Comparison of ENCODE assay signal across 15 cellular contexts in genomic region chr7:30278849-30279505, GRCh38. TPM values are rescaled to one million over a fixed set of nuclear protein-coding genes. Genes with fewer than 3 reads are reported as not detected.
DNase-seq lines count a peak whose midpoint lies in the region; ATAC-seq and TF ChIP-seq lines count a peak whose summit lies in the region.
"Had no signal": no experiment of that assay in that cellular context is flagged by ENCODE, and none has a peak within 500 bp of the region (broad histone marks: within the 10 kb centered on the region; RNA-seq: fewer than 3 reads in every experiment).

No MANE protein-coding gene starts in this region.

- no peak overlapping the region for H2BK15ac ChIP-seq in mesenchymal stem cell (ENCODE audit: low read depth, poor library complexity, severe bottlenecking)

- intact Hi-C loops in CD4-positive, alpha-beta memory T cell (cut with micrococcal nuclease): no loop called here

- no peaks in the 10 kb centered on the region for H3K9me3 ChIP-seq in CD4-positive, alpha-beta memory T cell (ENCODE audit: control insufficient read depth in 1 of 2, low read length in 2 of 2)
- no peaks in the 10 kb centered on the region for H3K9me3 ChIP-seq in Loucy (ENCODE audit: insufficient read depth, low read depth, low read length)
- H3K9me3 ChIP-seq in skeletal muscle tissue (ENCODE audit: control insufficient read depth in 3 of 3, low read length in 3 of 3): no peaks in the 10 kb centered on the region
- H3K9me3 ChIP-seq in mesenchymal stem cell (ENCODE audit: control insufficient read depth, low read length): no peaks in the 10 kb centered on the region
- H3K9me3 ChIP-seq: heart right ventricle, right atrium auricular region had no signal

- 93% methylated on average over 5 of the region's 5 CpGs for WGBS in mesenchymal stem cell

- no peak overlapping the region for H3K18ac ChIP-seq in mesenchymal stem cell (ENCODE audit: low read depth in 1 of 2, low read length in 2 of 2)

- H4K91ac ChIP-seq in mesenchymal stem cell (ENCODE audit: low read length): no peak overlapping the region

- no peak overlapping the region for H3K14ac ChIP-seq in mesenchymal stem cell (ENCODE audit: low read length in 2 of 2)

- H4K8ac ChIP-seq in mesenchymal stem cell (ENCODE audit: low read length): no peak overlapping the region

- no peaks in the 10 kb centered on the region for H3K9me2 ChIP-seq in Loucy (replicated peaks; ENCODE audit: low read depth, low read length)

- H2BK120ac ChIP-seq in mesenchymal stem cell (ENCODE audit: low read depth, low read length): no peak overlapping the region

- no peaks in the 10 kb centered on the region for H3K9me3 Mint-ChIP-seq in CD4-positive, alpha-beta memory T cell
- no peaks in the 10 kb centered on the region for H3K9me3 Mint-ChIP-seq in immature natural killer cell
- H3K9me3 Mint-ChIP-seq: activated CD4-positive, alpha-beta T cell treated with anti-CD3 and anti-CD28 coated beads, Interleukin-2, amount 10 ng/mL, durations not matched to agents 24 days and 14 days had no signal

- H2AK5ac ChIP-seq in mesenchymal stem cell (ENCODE audit: low read length, severe bottlenecking): no peak overlapping the region

- POLR2A ChIA-PET in CD4-positive, alpha-beta memory T cell (lab: Charles Lee; ENCODE audit: partially characterized antibody): interaction anchor here (0.9 to 2.2 kb wide), 6 partner anchors 12 to 199 kb away, joined by 3 to 10 read pairs (median 6); partner anchors contain the start of gene NOD1

- H3K79me2 ChIP-seq in Loucy (ENCODE audit: insufficient read depth, low read length): peaks cover 11% of the 10 kb centered on the region

- no peak overlapping the region for H3K27ac ChIP-seq in CD4-positive, alpha-beta memory T cell (ENCODE audit: low read depth, low read length)
- H3K27ac ChIP-seq in skeletal muscle tissue (ENCODE audit: low read depth, low read length) (peak overlapping the region; percentile 7), mesenchymal stem cell (ENCODE audit: low read length, poor library complexity, severe bottlenecking) (no peak overlapping the region)
- H3K27ac ChIP-seq: heart right ventricle, right atrium auricular region had no signal

- H3K36me3 Mint-ChIP-seq in CD4-positive, alpha-beta memory T cell: peaks cover 0 to 1% of the 10 kb centered on the region in 2 donors
- no peaks in the 10 kb centered on the region for H3K36me3 Mint-ChIP-seq in immature natural killer cell

- CTCF ChIA-PET in CD4-positive, alpha-beta memory T cell (lab: Charles Lee; ENCODE audit: partially characterized antibody): interaction anchor here (0.6 to 7.3 kb wide), 11 partner anchors 28 to 399 kb away, joined by 3 to 94 read pairs (median 3); no protein-coding TSS in a partner anchor

- no peak overlapping the region for H2BK12ac ChIP-seq in mesenchymal stem cell (ENCODE audit: low read length in 2 of 2)

- H2BK5ac ChIP-seq in mesenchymal stem cell (ENCODE audit: low read depth, low read length, poor library complexity, severe bottlenecking): no peak overlapping the region

- no peak overlapping the region for H3K23ac ChIP-seq in mesenchymal stem cell (ENCODE audit: low read length in 2 of 2)

- H2AFZ ChIP-seq in Loucy (ENCODE audit: low read length) (peak overlapping the region; percentile 16; the same call in 1 of the 2 replicates), mesenchymal stem cell (ENCODE audit: low read depth, low read length) (no peak overlapping the region)

- H3K27me3 Mint-ChIP-seq in CD4-positive, alpha-beta memory T cell: no peaks in the 10 kb centered on the region
- H3K27me3 Mint-ChIP-seq in immature natural killer cell (ENCODE audit: low read depth in 3 of 3): peaks cover 2 to 9% (median 9%) of the 10 kb centered on the region in 3 donors
- H3K27me3 Mint-ChIP-seq: activated CD4-positive, alpha-beta T cell treated with anti-CD3 and anti-CD28 coated beads, Interleukin-2, amount 10 ng/mL, durations not matched to agents 24 days and 14 days had no signal

- H3K4me1 Mint-ChIP-seq in CD4-positive, alpha-beta memory T cell: peaks cover 6 to 18% (median 9%) of the 10 kb centered on the region in 4 donors
- H3K4me1 Mint-ChIP-seq in immature natural killer cell: peaks cover 7 to 20% of the 10 kb centered on the region in 2 donors

- H3K36me3 ChIP-seq in CD4-positive, alpha-beta memory T cell (ENCODE audit: insufficient read depth, low read length): no peaks in the 10 kb centered on the region
- H3K36me3 ChIP-seq in Loucy (ENCODE audit: insufficient read depth, low read length) (no peaks in the 10 kb centered on the region), skeletal muscle tissue (ENCODE audit: control insufficient read depth in 3 of 3, insufficient read depth in 3 of 3, low read length in 3 of 3) (no peaks in the 10 kb centered on the region), H7 (replicated peaks; ENCODE audit: control insufficient read depth, insufficient read depth, low read length) (no peaks in the 10 kb centered on the region), mesenchymal stem cell (ENCODE audit: control insufficient read depth in 1 of 2, insufficient read depth in 2 of 2, low read depth in 1 of 2, low read length in 2 of 2) (no peaks in the 10 kb centered on the region)
- H3K36me3 ChIP-seq: heart right ventricle, right atrium auricular region had no signal

- H3K4me2 ChIP-seq in Loucy (ENCODE audit: low read depth, low read length, poor library complexity, severe bottlenecking) (peak overlapping the region; percentile 61), mesenchymal stem cell (ENCODE audit: low read length, poor library complexity, severe bottlenecking) (no peak overlapping the region)

- no peak overlapping the region for H3K9ac ChIP-seq in Loucy (ENCODE audit: low read depth, low read length, poor library complexity, severe bottlenecking)
- no peak overlapping the region for H3K9ac ChIP-seq in skeletal muscle tissue (ENCODE audit: low read depth in 1 of 3, low read length in 3 of 3)
- no peak overlapping the region for H3K9ac ChIP-seq in mesenchymal stem cell (ENCODE audit: low read length)

- H3K27me3 ChIP-seq in CD4-positive, alpha-beta memory T cell (ENCODE audit: insufficient read depth, low read length): no peaks in the 10 kb centered on the region
- H3K27me3 ChIP-seq in Loucy (ENCODE audit: insufficient read depth, low read length, poor library complexity, severe bottlenecking) (no peaks in the 10 kb centered on the region), skeletal muscle tissue (ENCODE audit: control insufficient read depth in 3 of 3, insufficient read depth in 3 of 3, low read length in 3 of 3) (no peaks in the 10 kb centered on the region), H7 (ENCODE audit: control insufficient read depth, insufficient read depth, low read length) (no peaks in the 10 kb centered on the region), mesenchymal stem cell (ENCODE audit: control insufficient read depth in 1 of 2, insufficient read depth in 1 of 2, low read length in 2 of 2) (peaks cover 0 to 4% of the 10 kb centered on the region in 2 experiments)
- H3K27me3 ChIP-seq: heart right ventricle, right atrium auricular region had no signal

- DNase-seq in CD4-positive, alpha-beta memory T cell: no peak
- no peak for DNase-seq in H7
- DNase-seq in immature natural killer cell: no peak
- no peak for DNase-seq in mesenchymal stem cell
- DNase-seq: activated CD4-positive, alpha-beta T cell treated with anti-CD3 and anti-CD28 coated beads, Interleukin-2, amount 10 ng/mL, durations not matched to agents 24 days and 14 days; activated effector memory CD4-positive, alpha-beta T cell treated with Interleukin-2 at 50 U/mL for 16 hours; heart right ventricle; NCI-H2081 treated with DMSO at 0.1 percent for 48 hours; occipital lobe; stimulated activated CD8-positive, alpha-beta memory T cell treated with anti-CD3 and anti-CD28 coated beads, Interleukin-4, amount 100 ng/mL, for 48 hours; SW 1271 had no signal

- peak; percentile 48 for ATAC-seq in esophagus mucosa

- H3K4ac ChIP-seq in mesenchymal stem cell (ENCODE audit: low read depth in 1 of 2, low read length in 2 of 2): no peak overlapping the region

- H3F3A ChIP-seq in Loucy (ENCODE audit: low read depth): no peaks in the 10 kb centered on the region

- peaks cover 4% of the 10 kb centered on the region for H4K20me1 ChIP-seq in Loucy (ENCODE audit: insufficient read depth, low read length, poor library complexity, severe bottlenecking)

- no peak for TF ChIP-seq CTCF in Loucy (conservative IDR thresholded peaks at IDR 0.05; ENCODE audit: low read length)

- H3K4me3 Mint-ChIP-seq in CD4-positive, alpha-beta memory T cell: peak overlapping the region in 1 of 8 donors; percentile 32
- no peak overlapping the region for H3K4me3 Mint-ChIP-seq in immature natural killer cell
- H3K4me3 Mint-ChIP-seq: activated CD4-positive, alpha-beta T cell treated with anti-CD3 and anti-CD28 coated beads, Interleukin-2, amount 10 ng/mL, durations not matched to agents 24 days and 14 days had no signal

- peak overlapping the region in 4 of 7 donors; percentile 27 to 59 (median 52) for H3K27ac Mint-ChIP-seq in CD4-positive, alpha-beta memory T cell
- peak overlapping the region in 2 of 6 donors; percentile 30 to 50 for H3K27ac Mint-ChIP-seq in immature natural killer cell
- H3K27ac Mint-ChIP-seq: activated CD4-positive, alpha-beta T cell treated with anti-CD3 and anti-CD28 coated beads, Interleukin-2, amount 10 ng/mL, durations not matched to agents 24 days and 14 days had no signal

- H3K79me1 ChIP-seq in mesenchymal stem cell (replicated peaks; ENCODE audit: low read length, poor library complexity, severe bottlenecking): no peaks in the 10 kb centered on the region

- H3K4me3 ChIP-seq in CD4-positive, alpha-beta memory T cell (ENCODE audit: low read length in 2 of 2): no peak overlapping the region
- H3K4me3 ChIP-seq in Loucy (ENCODE audit: low read length, poor library complexity, severe bottlenecking) (peak overlapping the region; percentile 42), skeletal muscle tissue (ENCODE audit: low read length in 3 of 3) (no peak overlapping the region), H7 (ENCODE audit: insufficient read depth, low read depth, low read length) (no peak overlapping the region), mesenchymal stem cell (ENCODE audit: insufficient read depth in 1 of 2, low read depth in 1 of 2, low read length in 2 of 2) (no peak overlapping the region)
- H3K4me3 ChIP-seq: heart right ventricle, right atrium auricular region had no signal

- peaks cover 9% of the 10 kb centered on the region for H3K4me1 ChIP-seq in CD4-positive, alpha-beta memory T cell (ENCODE audit: insufficient read depth, low read length)
- H3K4me1 ChIP-seq in Loucy (ENCODE audit: insufficient read depth, low read length, poor library complexity, severe bottlenecking): peaks cover 22% of the 10 kb centered on the region
- peaks cover 9 to 25% (median 21%) of the 10 kb centered on the region in 3 donors for H3K4me1 ChIP-seq in skeletal muscle tissue (ENCODE audit: control insufficient read depth in 3 of 3, insufficient read depth in 3 of 3, low read length in 3 of 3)
- H3K4me1 ChIP-seq in mesenchymal stem cell (ENCODE audit: control insufficient read depth, insufficient read depth, low read depth, low read length): no peaks in the 10 kb centered on the region

RNA-seq across cellular contexts. Expression of gene ZNRF2, which starts 5.4 kb away (rescaled TPM):
- total RNA-seq in CD4-positive, alpha-beta memory T cell: 10 to 100 TPM; 37.3 to 39.4 TPM
- 1 to 10 TPM in 1 of 2 donors, under 1 TPM in 1; 0.59 to 3.5 TPM for polyA plus RNA-seq in CD4-positive, alpha-beta memory T cell
- total RNA-seq in esophagus mucosa (14.5 TPM), skeletal muscle tissue (10.4 TPM)
- 15.6 and 23.8 TPM in 2 replicates for total RNA-seq in H7 (2014; rRNA removed; shearing (Covaris generic))
- 1 to 10 TPM; 1.9 to 3.7 (median 3.1) TPM for polyA plus RNA-seq in immature natural killer cell
- 1.4 TPM for polyA plus RNA-seq in mesenchymal stem cell (2013, experiment 1 of 2)
- polyA plus RNA-seq in mesenchymal stem cell (2013, experiment 2 of 2): 1.2 TPM
